Comparison of ENCODE assay signal across 1 cellular context in the genomic region with DNA sequence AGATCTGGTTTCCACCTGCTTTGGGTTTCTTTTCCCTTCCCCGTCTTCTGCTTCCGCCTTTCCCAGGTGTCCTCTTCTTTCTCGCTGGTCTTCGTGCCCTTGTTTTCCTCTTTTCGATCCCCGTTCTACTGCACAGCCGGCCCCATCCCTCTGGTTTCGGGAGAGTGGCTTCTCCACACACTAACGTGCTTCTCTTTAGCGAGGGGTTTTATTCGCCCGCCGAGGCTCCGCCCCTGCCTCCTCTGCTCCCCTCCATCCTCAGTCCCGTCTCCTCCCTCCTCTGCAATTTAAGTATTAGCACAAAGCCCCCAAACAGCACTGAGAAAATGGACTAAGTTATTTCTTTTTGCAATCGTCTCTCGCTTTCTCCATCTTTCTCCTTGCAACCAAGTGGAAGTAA.
A peak's percentile ranks its signal among the peaks of the same experiment; 100 is the strongest.
TF ChIP-seq lines count a peak whose summit lies in the region.

Gene SLC7A8, minus strand, starts transcription at position 182 of the 400 bp plus-strand sequence. CDS start 746 bp downstream, outside the sequence.

TF ChIP-seq in H1, 55 proteins besides CTCF, POLR2A, EP300 and RAD21:
- TF ChIP-seq TBP (IDR thresholded peaks at IDR 0.05; ENCODE audit: low read depth, low read length) (peak; percentile 92), PHF8 (conservative IDR thresholded peaks at IDR 0.05; ENCODE audit: low read depth, low read length) (peak; percentile 60; the same call in 1 of the 2 replicates), RBBP5 (IDR thresholded peaks at IDR 0.05; ENCODE audit: borderline replicate concordance, low read depth, low read length) (0 out of 2 replicates have a peak, but pooled peaks have one; percentile 24), POLR2AphosphoS5 (IDR thresholded peaks at IDR 0.05; ENCODE audit: low read depth, low read length) (peak; percentile 84), ASH2L (IDR thresholded peaks at IDR 0.05; ENCODE audit: low read length) (peak; percentile 12), KDM5A (IDR thresholded peaks at IDR 0.05; ENCODE audit: low read length) (no peak), TAF1 (IDR thresholded peaks at IDR 0.05; ENCODE audit: low read depth, low read length) (peak; percentile 86), TAF7 (optimal IDR thresholded peaks at IDR 0.05; ENCODE audit: borderline replicate concordance, low read depth, low read length) (peak; percentile 62)
- TF ChIP-seq, protein P1, sequence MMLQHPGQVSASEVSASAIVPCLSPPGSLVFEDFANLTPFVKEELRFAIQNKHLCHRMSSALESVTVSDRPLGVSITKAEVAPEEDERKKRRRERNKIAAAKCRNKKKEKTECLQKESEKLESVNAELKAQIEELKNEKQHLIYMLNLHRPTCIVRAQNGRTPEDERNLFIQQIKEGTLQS (IDR thresholded peaks at IDR 0.05; ENCODE audit: insufficient read depth, low read depth, low read length) = no peak
